Comparison of ENCODE assay signal across 23 cellular contexts in the genomic region with DNA sequence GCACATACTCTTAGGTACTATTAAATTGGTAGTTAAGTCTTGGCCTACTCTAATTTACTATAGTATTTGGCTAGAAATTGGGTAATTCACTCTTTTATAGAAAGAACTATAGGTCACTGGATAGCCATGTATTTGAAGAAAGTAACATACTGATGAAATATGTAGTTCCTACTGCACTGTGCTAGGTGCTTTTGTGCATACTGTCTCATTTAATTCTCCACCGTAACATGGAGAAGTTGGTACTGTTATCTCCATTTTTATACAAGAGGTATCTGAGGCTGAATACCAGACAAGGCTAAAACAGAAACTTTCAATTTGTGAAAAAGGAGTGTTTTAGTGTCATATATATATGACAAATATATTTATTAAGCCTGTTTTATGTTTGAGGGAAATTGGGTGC. TPM values are rescaled to one million over a fixed set of nuclear protein-coding genes. Genes with fewer than 3 reads are reported as not detected.
DNase-seq lines count a peak whose midpoint lies in the region; ATAC-seq and TF ChIP-seq lines count a peak whose summit lies in the region.
"Had no signal": no experiment of that assay in that cellular context is flagged by ENCODE, and none has a peak within 500 bp of the region (broad histone marks: within the 10 kb centered on the region; RNA-seq: fewer than 3 reads in every experiment).

No MANE protein-coding gene starts in this region.

- H3K4me3 ChIP-seq in GM23248 (no peak overlapping the region), SK-N-SH (ENCODE audit: low read depth in 2 of 2, low read length in 1 of 2) (no peak overlapping the region), gastroesophageal sphincter (no peak overlapping the region), sigmoid colon (no peak overlapping the region)
- H3K4me3 ChIP-seq: heart left ventricle, ovary, SJCRH30, skin epidermis, tibial artery had no signal

- no peak for TF ChIP-seq EP300 in SK-N-SH (IDR thresholded peaks at IDR 0.05; ENCODE audit: borderline replicate concordance in 1 of 2, low read depth in 1 of 2, low read length in 1 of 2)
- TF ChIP-seq EP300 in gastroesophageal sphincter (IDR thresholded peaks at IDR 0.05): no peak
- no peak for TF ChIP-seq EP300 in sigmoid colon (IDR thresholded peaks at IDR 0.05)

- H3K9me2 ChIP-seq in GM23248 (ENCODE audit: insufficient read depth) (peaks cover 6% of the 10 kb centered on the region; the same call in 1 of the 2 replicates), SK-N-SH (no peaks in the 10 kb centered on the region)

- H3K27me3 ChIP-seq in GM23248 (replicated peaks; ENCODE audit: insufficient read depth): no peaks in the 10 kb centered on the region
- H3K27me3 ChIP-seq in SK-N-SH (ENCODE audit: insufficient read depth): no peaks in the 10 kb centered on the region
- no peaks in the 10 kb centered on the region for H3K27me3 ChIP-seq in gastroesophageal sphincter
- H3K27me3 ChIP-seq in sigmoid colon: no peaks in the 10 kb centered on the region
- H3K27me3 ChIP-seq: heart left ventricle, ovary, SJCRH30, tibial artery had no signal

- CTCF ChIA-PET in SK-N-SH (lab: Yijun Ruan, JAX) (interaction anchor here (1.3 kb wide), 1 partner anchor 42 kb away, joined by 7 read pairs; no protein-coding TSS in a partner anchor), GM10248 (lab: Yijun Ruan, JAX) (interaction anchor here (0.7 to 1.2 kb wide), 4 partner anchors 12 to 74 kb away, joined by 3 to 4 read pairs (median 3); no protein-coding TSS in a partner anchor)

- no peak overlapping the region for H3K9ac ChIP-seq in GM23248
- H3K9ac ChIP-seq in SK-N-SH: peak overlapping the region; percentile 12; the same call in 1 of the 2 replicates

- H3F3A ChIP-seq in GM23248 (ENCODE audit: insufficient read depth) (peaks cover 36% of the 10 kb centered on the region), SK-N-SH (replicated peaks; ENCODE audit: insufficient read depth) (peaks cover 23% of the 10 kb centered on the region)

- no peak for ATAC-seq in gastroesophageal sphincter

- intact Hi-C loops in sigmoid colon (cut with DNase I): loop anchor here (2.0 kb wide), 1 partner anchor 30 kb away; a partner anchor contains a TSS

- H4K20me1 ChIP-seq in GM23248 (ENCODE audit: insufficient read depth) (no peaks in the 10 kb centered on the region), SK-N-SH (ENCODE audit: insufficient read depth) (peaks cover 4% of the 10 kb centered on the region; the same call in 1 of the 2 replicates)

- no peaks in the 10 kb centered on the region for H3K9me3 ChIP-seq in GM23248 (ENCODE audit: low read depth)
- H3K9me3 ChIP-seq in SK-N-SH: no peaks in the 10 kb centered on the region
- no peaks in the 10 kb centered on the region for H3K9me3 ChIP-seq in gastroesophageal sphincter
- no peaks in the 10 kb centered on the region for H3K9me3 ChIP-seq in sigmoid colon
- H3K9me3 ChIP-seq: heart left ventricle, ovary, SJCRH30, tibial artery had no signal

- H3K27ac ChIP-seq in GM23248 (peak overlapping the region; percentile 89), SK-N-SH (ENCODE audit: low read depth in 2 of 2, low read length in 1 of 2) (peak overlapping the region; percentile 75 to 87), gastroesophageal sphincter (peak overlapping the region; percentile 53 to 71 (median 62)), sigmoid colon (peak overlapping the region; percentile 61 to 84 (median 70))
- H3K27ac ChIP-seq: ovary, skin epidermis, tibial artery had no signal

- no peak overlapping the region for H2AFZ ChIP-seq in GM23248
- H2AFZ ChIP-seq in SK-N-SH (ENCODE audit: low read depth): peak overlapping the region; percentile 24; the same call in 1 of the 2 replicates

- no peaks in the 10 kb centered on the region for H3K36me3 ChIP-seq in GM23248 (ENCODE audit: low read depth)
- no peaks in the 10 kb centered on the region for H3K36me3 ChIP-seq in SK-N-SH (replicated peaks in 1 of 2; ENCODE audit: control insufficient read depth in 1 of 2, insufficient read depth in 2 of 2, low read length in 1 of 2)
- no peaks in the 10 kb centered on the region for H3K36me3 ChIP-seq in gastroesophageal sphincter
- no peaks in the 10 kb centered on the region for H3K36me3 ChIP-seq in sigmoid colon
- H3K36me3 ChIP-seq: heart left ventricle, ovary, SJCRH30, tibial artery had no signal

- H3K4me1 ChIP-seq in GM23248 (ENCODE audit: insufficient read depth): peaks cover 40% of the 10 kb centered on the region
- H3K4me1 ChIP-seq in SK-N-SH (ENCODE audit: control insufficient read depth in 1 of 2, insufficient read depth in 2 of 2, low read depth in 1 of 2, low read length in 1 of 2): peaks cover 14 to 29% of the 10 kb centered on the region in 2 experiments; a peak in 3 of 4 replicates
- peaks cover 0 to 75% (median 4%) of the 10 kb centered on the region in 3 donors for H3K4me1 ChIP-seq in gastroesophageal sphincter
- H3K4me1 ChIP-seq in sigmoid colon: peaks cover 0 to 91% (median 73%) of the 10 kb centered on the region in 4 donors

- in situ Hi-C loops in GM23248 (cut with MboI): no loop called here

- TF ChIP-seq POLR2A in gastroesophageal sphincter (IDR thresholded peaks at IDR 0.05) (no peak), sigmoid colon (IDR thresholded peaks at IDR 0.05) (no peak)

- H3K79me2 ChIP-seq in GM23248 (ENCODE audit: insufficient read depth): peaks cover 70% of the 10 kb centered on the region
- peaks cover 85% of the 10 kb centered on the region for H3K79me2 ChIP-seq in SK-N-SH (ENCODE audit: insufficient read depth)

- DNase-seq in GM23248: no peak
- no peak for DNase-seq in SK-N-SH
- DNase-seq in sigmoid colon: no peak
- no peak for DNase-seq in T-helper 2 cell
- no peak for DNase-seq in NCI-H2029 (lab: John Stamatoyannopoulos, UW)
- DNase-seq in GM10248 (ENCODE audit: extremely low spot score): no peak
- DNase-seq in activated gamma-delta T cell treated with Interleukin-2 at 50 U/mL for 16 hours: no peak
- DNase-seq: activated CD8-positive, alpha-beta memory T cell treated with anti-CD3 and anti-CD28 coated beads for 24 hours; activated naive CD4-positive, alpha-beta T cell treated with anti-CD3 and anti-CD28 coated beads, Interleukin-2, amount 10 ng/mL, durations not matched to agents 7 days and 5 days; activated T-cell treated with anti-CD3 and anti-CD28 coated beads, Interleukin-2, amount 50 U/mL, for 4 hours; aorta; CD4-positive, alpha-beta memory T cell; cerebellar nuclear complex; effector memory CD4-positive, alpha-beta T cell; heart left ventricle; Karpas-422; NCI-H1092 treated with DMSO at 0.1 percent for 48 hours; NCI-H2029 treated with DMSO at 0.1 percent for 48 hours; ovary; tibial artery had no signal

- POLR2A ChIA-PET in SK-N-SH (lab: Yijun Ruan, JAX) (no interaction called here), GM10248 (lab: Yijun Ruan, JAX) (no interaction called here)

- no peak for TF ChIP-seq RAD21 in SK-N-SH (IDR thresholded peaks at IDR 0.05; ENCODE audit: low read length)

- TF ChIP-seq CTCF in SK-N-SH (IDR thresholded peaks at IDR 0.05) (no peak), gastroesophageal sphincter (IDR thresholded peaks at IDR 0.05) (no peak), sigmoid colon (IDR thresholded peaks at IDR 0.05) (no peak), GM10248 (IDR thresholded peaks at IDR 0.05; ENCODE audit: control extremely low read depth, extremely low read depth, low read depth, missing control alignments) (no peak)

- 98 to 100% methylated on average over 1 of the region's 1 CpG for WGBS in GM23248 (ENCODE audit: low coverage in 1 of 2, low lambda C conversion rate in 2 of 2, missing lambda C conversion rate in 2 of 2), 2 experiments
- WGBS in SK-N-SH (ENCODE audit: low lambda C conversion rate): 100% methylated on average over 1 of the region's 1 CpG
- 83 to 100% methylated on average over 1 of the region's 1 CpG for WGBS in gastroesophageal sphincter (ENCODE audit: low coverage in 1 of 2), 2 donors
- WGBS in sigmoid colon, 2 donors: 95 to 97% methylated on average over 1 of the region's 1 CpG

- no peak overlapping the region for H3K4me2 ChIP-seq in GM23248 (ENCODE audit: unreplicated experiment)
- peak overlapping the region; percentile 38 for H3K4me2 ChIP-seq in SK-N-SH

TF ChIP-seq in SK-N-SH, 30 proteins besides CTCF, POLR2A, EP300 and RAD21:
- TF ChIP-seq MEF2A (IDR thresholded peaks at IDR 0.05; ENCODE audit: borderline replicate concordance, low read depth) (no peak), RFX5 (IDR thresholded peaks at IDR 0.05; ENCODE audit: low read length) (no peak), RCOR1 (IDR thresholded peaks at IDR 0.05; ENCODE audit: low read length) (no peak), FOSL2 (IDR thresholded peaks at IDR 0.05; ENCODE audit: borderline replicate concordance, low read depth) (no peak), GATA2 (CRISPR knock-in tag; IDR thresholded peaks at IDR 0.05) (no peak), YY1 (IDR thresholded peaks at IDR 0.05; ENCODE audit: low read depth) (no peak), POLR2AphosphoS5 (IDR thresholded peaks at IDR 0.05; ENCODE audit: low read depth, low read length) (no peak), SMC3 (IDR thresholded peaks at IDR 0.05; ENCODE audit: low read depth, low read length) (no peak)

RNA-seq across cellular contexts. Expression of a gene that starts 29.8 kb away (rescaled TPM):
- total RNA-seq in GM23248 (2014; rRNA removed; shearing (Covaris generic)): 13.8 and 26.2 TPM in 2 replicates
- polyA plus RNA-seq in GM23248 (2016; fragmentation: Nextera tagmentation; extraction: Ambion mirVana) (4.5 and 5.4 TPM in 2 replicates), SK-N-SH (2012; rRNA removed) (21.1 and 25.1 TPM in 2 replicates), sigmoid colon (10 to 100 TPM; 43.2 to 64.5 (median 44.4) TPM)
- polyA plus RNA-seq in SK-N-SH (2012; cell fraction: cytosol; rRNA removed): 16.9 and 18.7 TPM in 2 replicates
- polyA plus RNA-seq in SK-N-SH (2012; cell fraction: nucleus; rRNA removed): 53.9 and 73.4 TPM in 2 replicates
- total RNA-seq in gastroesophageal sphincter (10 to 100 TPM; 60.7 to 98.4 (median 79.7) TPM), sigmoid colon (100 to 1,000 TPM in 2 of 4 donors, 10 to 100 TPM in 2; 83.6 to 104 (median 95.1) TPM)
